2 cellular contexts compared by ENCODE assay signal in the genomic region with DNA sequence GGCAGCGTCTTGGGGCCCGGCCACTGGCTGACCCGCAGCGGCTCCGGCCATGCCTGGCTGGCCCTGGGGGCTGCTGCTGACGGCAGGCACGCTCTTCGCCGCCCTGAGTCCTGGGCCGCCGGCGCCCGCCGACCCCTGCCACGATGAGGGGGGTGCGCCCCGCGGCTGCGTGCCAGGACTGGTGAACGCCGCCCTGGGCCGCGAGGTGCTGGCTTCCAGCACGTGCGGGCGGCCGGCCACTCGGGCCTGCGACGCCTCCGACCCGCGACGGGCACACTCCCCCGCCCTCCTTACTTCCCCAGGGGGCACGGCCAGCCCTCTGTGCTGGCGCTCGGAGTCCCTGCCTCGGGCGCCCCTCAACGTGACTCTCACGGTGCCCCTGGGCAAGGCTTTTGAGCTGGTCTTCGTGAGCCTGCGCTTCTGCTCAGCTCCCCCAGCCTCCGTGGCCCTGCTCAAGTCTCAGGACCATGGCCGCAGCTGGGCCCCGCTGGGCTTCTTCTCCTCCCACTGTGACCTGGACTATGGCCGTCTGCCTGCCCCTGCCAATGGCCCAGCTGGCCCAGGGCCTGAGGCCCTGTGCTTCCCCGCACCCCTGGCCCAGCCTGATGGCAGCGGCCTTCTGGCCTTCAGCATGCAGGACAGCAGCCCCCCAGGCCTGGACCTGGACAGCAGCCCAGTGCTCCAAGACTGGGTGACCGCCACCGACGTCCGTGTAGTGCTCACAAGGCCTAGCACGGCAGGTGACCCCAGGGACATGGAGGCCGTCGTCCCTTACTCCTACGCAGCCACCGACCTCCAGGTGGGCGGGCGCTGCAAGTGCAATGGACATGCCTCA.
TF ChIP-seq lines count a peak whose summit lies in the region.

No MANE protein-coding gene starts in this region.

TF ChIP-seq in H1, 55 proteins besides CTCF, POLR2A, EP300 and RAD21:
- no peak for TF ChIP-seq CBX5 (IDR thresholded peaks at IDR 0.05; ENCODE audit: low read depth, low read length)
- no peak for TF ChIP-seq TBP (IDR thresholded peaks at IDR 0.05; ENCODE audit: low read depth, low read length)
- no peak for TF ChIP-seq SIRT6 (IDR thresholded peaks at IDR 0.05; ENCODE audit: low read length)
- TF ChIP-seq SUZ12 (IDR thresholded peaks at IDR 0.05; ENCODE audit: low read length): peak; percentile 30
- TF ChIP-seq RNF2 (IDR thresholded peaks at IDR 0.05; ENCODE audit: borderline replicate concordance, low read depth, low read length, missing control alignments, poor library complexity, severe bottlenecking): peak; percentile 44
- TF ChIP-seq KDM5A (IDR thresholded peaks at IDR 0.05; ENCODE audit: low read length): no peak
- no peak for TF ChIP-seq NRF1 (IDR thresholded peaks at IDR 0.05; ENCODE audit: low read depth, low read length)
- no peak for TF ChIP-seq MAFK (IDR thresholded peaks at IDR 0.05; ENCODE audit: low read depth, low read length)
- no peak for TF ChIP-seq CHD1 (IDR thresholded peaks at IDR 0.05; ENCODE audit: low read depth, low read length)
- no peak for TF ChIP-seq CHD2 (IDR thresholded peaks at IDR 0.05; ENCODE audit: low read length)
- no peak for TF ChIP-seq POLR2AphosphoS5 (IDR thresholded peaks at IDR 0.05; ENCODE audit: low read depth, low read length)
- no peak for TF ChIP-seq YY1 (IDR thresholded peaks at IDR 0.05; ENCODE audit: low read depth, low read length)
- no peak for TF ChIP-seq NANOG (IDR thresholded peaks at IDR 0.05; ENCODE audit: insufficient read depth, low read depth, low read length, poor library complexity, severe bottlenecking)
- TF ChIP-seq SAP30 (IDR thresholded peaks at IDR 0.05; ENCODE audit: insufficient read depth, insufficient replicate concordance, low read length): no peak
- TF ChIP-seq, protein P1, sequence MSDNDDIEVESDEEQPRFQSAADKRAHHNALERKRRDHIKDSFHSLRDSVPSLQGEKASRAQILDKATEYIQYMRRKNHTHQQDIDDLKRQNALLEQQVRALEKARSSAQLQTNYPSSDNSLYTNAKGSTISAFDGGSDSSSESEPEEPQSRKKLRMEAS (IDR thresholded peaks at IDR 0.05): peak; percentile 96
- TF ChIP-seq PHF8 (conservative IDR thresholded peaks at IDR 0.05; ENCODE audit: low read depth, low read length): no peak
- TF ChIP-seq HDAC6 (IDR thresholded peaks at IDR 0.05; ENCODE audit: low read depth, low read length): no peak
- TF ChIP-seq SP4 (IDR thresholded peaks at IDR 0.05; ENCODE audit: low read length): no peak
- no peak for TF ChIP-seq TAF1 (IDR thresholded peaks at IDR 0.05; ENCODE audit: low read depth, low read length)
- no peak for TF ChIP-seq SP2 (IDR thresholded peaks at IDR 0.05; ENCODE audit: low read length)
- TF ChIP-seq, protein P2, sequence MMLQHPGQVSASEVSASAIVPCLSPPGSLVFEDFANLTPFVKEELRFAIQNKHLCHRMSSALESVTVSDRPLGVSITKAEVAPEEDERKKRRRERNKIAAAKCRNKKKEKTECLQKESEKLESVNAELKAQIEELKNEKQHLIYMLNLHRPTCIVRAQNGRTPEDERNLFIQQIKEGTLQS (IDR thresholded peaks at IDR 0.05; ENCODE audit: insufficient read depth, low read depth, low read length): no peak
- TF ChIP-seq GTF2F1 (IDR thresholded peaks at IDR 0.05; ENCODE audit: borderline replicate concordance, low read depth, low read length): no peak
- TF ChIP-seq HDAC2 (IDR thresholded peaks at IDR 0.05; ENCODE audit: borderline replicate concordance in 1 of 2, low read depth in 2 of 2, low read length in 2 of 2): no peak
- TF ChIP-seq KDM4A (IDR thresholded peaks at IDR 0.05; ENCODE audit: low read depth, low read length, severe bottlenecking): peak; percentile 51
- no peak for TF ChIP-seq GABPA (IDR thresholded peaks at IDR 0.05; ENCODE audit: borderline replicate concordance, insufficient read depth, low read length)
- TF ChIP-seq, protein P3, sequence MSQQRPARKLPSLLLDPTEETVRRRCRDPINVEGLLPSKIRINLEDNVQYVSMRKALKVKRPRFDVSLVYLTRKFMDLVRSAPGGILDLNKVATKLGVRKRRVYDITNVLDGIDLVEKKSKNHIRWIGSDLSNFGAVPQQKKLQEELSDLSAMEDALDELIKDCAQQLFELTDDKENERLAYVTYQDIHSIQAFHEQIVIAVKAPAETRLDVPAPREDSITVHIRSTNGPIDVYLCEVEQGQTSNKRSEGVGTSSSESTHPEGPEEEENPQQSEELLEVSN (IDR thresholded peaks at IDR 0.05): peak; percentile 91

TF ChIP-seq in neural cell, 6 proteins besides CTCF, POLR2A, EP300 and RAD21:
- TF ChIP-seq MXI1 (conservative IDR thresholded peaks at IDR 0.05; ENCODE audit: poor library complexity, severe bottlenecking): no peak
